ENCODE assay signal across 15 cellular contexts in the genomic region with DNA sequence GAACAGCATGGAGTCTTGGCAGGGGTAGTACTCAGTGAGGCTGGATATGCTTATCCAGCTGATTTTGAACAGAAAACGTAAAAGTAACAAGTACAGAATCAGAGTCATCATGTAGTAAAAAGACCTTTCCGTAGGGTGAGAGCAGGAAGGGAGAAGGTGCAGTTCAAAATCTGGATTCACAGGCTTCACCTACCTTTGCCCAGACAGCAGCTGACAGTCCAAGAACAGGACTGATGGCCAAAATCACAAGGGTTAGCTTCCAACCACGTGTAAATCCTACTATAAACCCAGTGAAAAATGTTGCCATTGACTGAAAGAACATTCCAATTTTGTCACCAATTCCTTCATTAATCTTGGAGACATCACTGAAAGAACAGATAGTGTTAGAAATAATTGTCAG. TPM values are rescaled to one million over a fixed set of nuclear protein-coding genes. Genes with fewer than 3 reads are reported as not detected.
A peak's percentile ranks its signal among the peaks of the same experiment; 100 is the strongest.
DNase-seq lines count a peak whose midpoint lies in the region; ATAC-seq, FAIRE-seq and TF ChIP-seq lines count a peak whose summit lies in the region.
"Had no signal": no experiment of that assay in that cellular context is flagged by ENCODE, and none has a peak within 500 bp of the region (broad histone marks: within the 10 kb centered on the region; RNA-seq: fewer than 3 reads in every experiment).

No MANE protein-coding gene starts in this region.

- peak overlapping the region in 1 of 2 donors; percentile 28 for H3K27ac ChIP-seq in liver (ENCODE audit: low read depth in 1 of 2, low read length in 2 of 2)
- H3K27ac ChIP-seq in HepG2 (ENCODE audit: extremely low read length, insufficient read depth, low read length): no peak overlapping the region
- peak overlapping the region; percentile 9 to 41 for H3K27ac ChIP-seq in kidney (ENCODE audit: low read depth in 2 of 2, low read length in 2 of 2)
- H3K27ac ChIP-seq in osteoblast (ENCODE audit: low read depth, low read length): no peak overlapping the region
- H3K27ac ChIP-seq: BLaER1 treated with 17β-estradiol and CSF1 and Interleukin-3, amounts not matched to agents 10 nM and 100 nM had no signal

- no peak overlapping the region for H2AFZ ChIP-seq in HepG2 (ENCODE audit: low read length)
- H2AFZ ChIP-seq in osteoblast (ENCODE audit: low read length): no peak overlapping the region

- peaks cover 0 to 3% (median 0%) of the 10 kb centered on the region in 4 donors for H3K36me3 ChIP-seq in liver (ENCODE audit: control insufficient read depth in 4 of 4, insufficient read depth in 3 of 4, low read depth in 1 of 4, low read length in 3 of 4)
- peaks cover 2% of the 10 kb centered on the region in 2 experiments; a peak in 2 of 5 replicates for H3K36me3 ChIP-seq in HepG2 (replicated peaks in 1 of 2; ENCODE audit: control insufficient read depth in 1 of 2, insufficient read depth in 2 of 2, low read length in 2 of 2)
- H3K36me3 ChIP-seq in kidney (ENCODE audit: control insufficient read depth in 1 of 2, insufficient read depth in 2 of 2, low read length in 2 of 2): no peaks in the 10 kb centered on the region
- no peaks in the 10 kb centered on the region for H3K36me3 ChIP-seq in osteoblast (ENCODE audit: insufficient read depth, low read length)
- H3K36me3 ChIP-seq: BLaER1 treated with 17β-estradiol and CSF1 and Interleukin-3, amounts not matched to agents 10 nM and 100 nM had no signal

- H3K4me2 ChIP-seq in HepG2 (ENCODE audit: low read depth, low read length): no peak overlapping the region
- no peak overlapping the region for H3K4me2 ChIP-seq in osteoblast (ENCODE audit: insufficient read depth, low read length)
- H3K4me2 ChIP-seq: BLaER1 treated with 17β-estradiol and CSF1 and Interleukin-3, amounts not matched to agents 10 nM and 100 nM had no signal

- H3K4me3 ChIP-seq in liver (ENCODE audit: low read depth in 1 of 3, low read length in 3 of 3): peak overlapping the region in 1 of 3 donors; percentile 1
- no peak overlapping the region for H3K4me3 ChIP-seq in HepG2 (replicated peaks in 1 of 3; ENCODE audit: insufficient read depth in 1 of 3, low read depth in 2 of 3, low read length in 3 of 3)
- H3K4me3 ChIP-seq in kidney (ENCODE audit: low read length in 2 of 2): no peak overlapping the region
- no peak overlapping the region for H3K4me3 ChIP-seq in osteoblast (ENCODE audit: insufficient read depth, low read length)
- H3K4me3 ChIP-seq: BLaER1 treated with 17β-estradiol and CSF1 and Interleukin-3, amounts not matched to agents 10 nM and 100 nM had no signal

- TF ChIP-seq CTCF in liver (IDR thresholded peaks at IDR 0.05; ENCODE audit: low read depth, low read length, missing input control): no peak
- TF ChIP-seq CTCF in HepG2 (CRISPR knock-in tag; IDR thresholded peaks at IDR 0.05): no peak
- TF ChIP-seq CTCF in kidney (IDR thresholded peaks at IDR 0.05; ENCODE audit: borderline replicate concordance, extremely low read depth, insufficient read depth): no peak
- no peak for TF ChIP-seq CTCF in osteoblast (IDR thresholded peaks at IDR 0.05; ENCODE audit: extremely low read depth, low read depth, low read length)
- no peak for TF ChIP-seq CTCF in activated CD8-positive, alpha-beta T cell treated with anti-CD3 and anti-CD28 coated beads for 36 hours (IDR thresholded peaks at IDR 0.05)

- peaks cover 4% of the 10 kb centered on the region for H3K4me1 Mint-ChIP-seq in activated CD8-positive, alpha-beta T cell treated with anti-CD3 and anti-CD28 coated beads for 36 hours (ENCODE audit: low read depth)

- TF ChIP-seq EP300 in HepG2 (IDR thresholded peaks at IDR 0.05; ENCODE audit: low read depth in 2 of 2, low read length in 2 of 2): no peak
- no peak for TF ChIP-seq EP300 in HepG2 (CRISPR knock-in tag; IDR thresholded peaks at IDR 0.05; ENCODE audit: borderline replicate concordance)

- no peaks in the 10 kb centered on the region for H3K9me3 Mint-ChIP-seq in activated CD8-positive, alpha-beta T cell treated with anti-CD3 and anti-CD28 coated beads for 36 hours
- H3K9me3 Mint-ChIP-seq: CD8-positive, alpha-beta T cell; H9 had no signal

- no peak for FAIRE-seq in HepG2 (lab: Jason Lieb, UNC)
- no peak for FAIRE-seq in kidney (lab: Jason Lieb, UNC)

- peaks cover 14% of the 10 kb centered on the region for H3K36me3 Mint-ChIP-seq in activated CD8-positive, alpha-beta T cell treated with anti-CD3 and anti-CD28 coated beads for 36 hours (ENCODE audit: low read depth)

- H4K20me1 ChIP-seq in HepG2 (ENCODE audit: insufficient read depth, low read length) (no peaks in the 10 kb centered on the region), osteoblast (ENCODE audit: insufficient read depth, low read length) (no peaks in the 10 kb centered on the region)
- H4K20me1 ChIP-seq: BLaER1 treated with 17β-estradiol and CSF1 and Interleukin-3, amounts not matched to agents 10 nM and 100 nM had no signal

- H3K79me2 ChIP-seq in HepG2 (ENCODE audit: insufficient read depth, low read length) (no peaks in the 10 kb centered on the region), osteoblast (ENCODE audit: insufficient read depth, low read length) (no peaks in the 10 kb centered on the region)

- no TSS peak for BruUV-seq in HepG2 (replicated peaks; lab: Mats Ljungman, UMichigan)

- H3K27ac Mint-ChIP-seq in activated CD8-positive, alpha-beta T cell treated with anti-CD3 and anti-CD28 coated beads for 36 hours: no peak overlapping the region
- H3K27ac Mint-ChIP-seq: B cell; CD8-positive, alpha-beta T cell; H9 had no signal

- POLR2A ChIA-PET in HepG2 (lab: Yijun Ruan, JAX): no interaction called here
- POLR2A ChIA-PET in activated CD8-positive, alpha-beta T cell treated with anti-CD3 and anti-CD28 coated beads for 36 hours (lab: Charles Lee): no interaction called here

- H3K27me3 Mint-ChIP-seq in activated CD8-positive, alpha-beta T cell treated with anti-CD3 and anti-CD28 coated beads for 36 hours: no peaks in the 10 kb centered on the region

- peaks cover 8 to 47% (median 30%) of the 10 kb centered on the region in 4 donors for H3K4me1 ChIP-seq in liver (ENCODE audit: control insufficient read depth in 4 of 4, insufficient read depth in 4 of 4, low read length in 3 of 4)
- peaks cover 38% of the 10 kb centered on the region for H3K4me1 ChIP-seq in HepG2 (ENCODE audit: insufficient read depth, low read length)
- H3K4me1 ChIP-seq in kidney (ENCODE audit: control insufficient read depth in 1 of 2, insufficient read depth in 1 of 2, low read depth in 1 of 2, low read length in 2 of 2): peaks cover 0 to 2% of the 10 kb centered on the region in 2 donors
- H3K4me1 ChIP-seq in osteoblast (ENCODE audit: insufficient read depth, low read length): no peaks in the 10 kb centered on the region
- H3K4me1 ChIP-seq: BLaER1 treated with 17β-estradiol and CSF1 and Interleukin-3, amounts not matched to agents 10 nM and 100 nM had no signal

- TF ChIP-seq POLR2A in HepG2 (IDR thresholded peaks at IDR 0.05; ENCODE audit: insufficient read depth in 1 of 2, low read depth in 2 of 2, low read length in 2 of 2): no peak

- DNase-seq in HepG2 (ENCODE audit: low spot score) (no peak), kidney (no peak), osteoblast (ENCODE audit: insufficient read length, low spot score, missing footprints) (peak; percentile 22), pons (ENCODE audit: low spot score) (no peak), HCEC 1CT (no peak)
- no peak for DNase-seq in activated CD8-positive, alpha-beta T cell treated with anti-CD3 and anti-CD28 coated beads for 36 hours
- DNase-seq: Calu3; CD8-positive, alpha-beta T cell; DMS79 treated with DMSO at 0.1 percent for 48 hours; GF-D8; GOT3; H9 had no signal

- no peaks in the 10 kb centered on the region for H3K27me3 ChIP-seq in liver (ENCODE audit: control insufficient read depth in 4 of 4, insufficient read depth in 4 of 4, low read length in 3 of 4)
- no peaks in the 10 kb centered on the region for H3K27me3 ChIP-seq in HepG2 (ENCODE audit: control insufficient read depth in 1 of 2, insufficient read depth in 2 of 2, low read length in 2 of 2)
- no peaks in the 10 kb centered on the region for H3K27me3 ChIP-seq in osteoblast (ENCODE audit: insufficient read depth, low read length)
- H3K27me3 ChIP-seq: BLaER1 treated with 17β-estradiol and CSF1 and Interleukin-3, amounts not matched to agents 10 nM and 100 nM had no signal

- H3K9ac ChIP-seq in liver (ENCODE audit: low read depth in 1 of 2, low read length in 2 of 2) (no peak overlapping the region), HepG2 (ENCODE audit: insufficient read depth, low read depth, low read length) (no peak overlapping the region), kidney (ENCODE audit: low read length in 2 of 2) (no peak overlapping the region)
- H3K9ac ChIP-seq: BLaER1 treated with 17β-estradiol and CSF1 and Interleukin-3, amounts not matched to agents 10 nM and 100 nM had no signal

- TF ChIP-seq RAD21 in liver (IDR thresholded peaks at IDR 0.05) (no peak), HepG2 (CRISPR knock-in tag; IDR thresholded peaks at IDR 0.05) (no peak)

- no peak for ATAC-seq in HepG2
- no peak for ATAC-seq in activated CD8-positive, alpha-beta T cell treated with anti-CD3 and anti-CD28 coated beads for 36 hours
- ATAC-seq: CD8-positive, alpha-beta T cell had no signal

- intact Hi-C loops in HepG2 (cut with micrococcal nuclease; ENCODE audit: unreplicated experiment): loop anchor here (10.0 kb wide), 1 partner anchor 59 kb away; a partner anchor contains a TSS
- intact Hi-C loops in kidney (cut with DNase I): no loop called here
- intact Hi-C loops in activated CD8-positive, alpha-beta T cell treated with anti-CD3 and anti-CD28 coated beads for 36 hours (cut with micrococcal nuclease): no loop called here

- no peak overlapping the region for H3K4me3 Mint-ChIP-seq in activated CD8-positive, alpha-beta T cell treated with anti-CD3 and anti-CD28 coated beads for 36 hours
- H3K4me3 Mint-ChIP-seq: B cell; CD8-positive, alpha-beta T cell; H9 had no signal

- CTCF ChIA-PET in HepG2 (lab: Yijun Ruan, JAX; ENCODE audit: low intra/inter-chr PET ratio, low total read pairs): no interaction called here
- CTCF ChIA-PET in activated CD8-positive, alpha-beta T cell treated with anti-CD3 and anti-CD28 coated beads for 36 hours (lab: Charles Lee): interaction anchor here (0.9 kb wide), 1 partner anchor 31 kb away, joined by 3 read pairs; no protein-coding TSS in a partner anchor

- in situ Hi-C loops in HepG2 (cut with HindIII; ENCODE audit: extremely low pct_ligation_motif_present, low pct_unique_long_range_greater_than_20kb): no loop called here

- 25% methylated on average over 3 of the region's 3 CpGs for WGBS in liver
- WGBS in HepG2 (ENCODE audit: low lambda C conversion rate): 94% methylated on average over 3 of the region's 3 CpGs

- H3K9me3 ChIP-seq in liver (ENCODE audit: control insufficient read depth in 4 of 4, low read length in 3 of 4): no peaks in the 10 kb centered on the region
- H3K9me3 ChIP-seq in HepG2 (ENCODE audit: low read length): no peaks in the 10 kb centered on the region
- no peaks in the 10 kb centered on the region for H3K9me3 ChIP-seq in kidney (ENCODE audit: control insufficient read depth in 1 of 2, low read length in 2 of 2)
- no peaks in the 10 kb centered on the region for H3K9me3 ChIP-seq in osteoblast (ENCODE audit: low read depth, low read length)
- H3K9me3 ChIP-seq: BLaER1 treated with 17β-estradiol and CSF1 and Interleukin-3, amounts not matched to agents 10 nM and 100 nM had no signal

RNA-seq across cellular contexts. Expression of a gene that starts 34.8 kb away (rescaled TPM):
- total RNA-seq in liver: 10 to 100 TPM; 20.6 to 53.2 TPM
- polyA plus RNA-seq in liver: 10 to 100 TPM; 11.9 to 21.4 TPM
- total RNA-seq in HepG2 (2016; rRNA removed; fragmentation: Illumina TruSeq; extraction: Trizol): 25.9 and 42.8 TPM in 2 replicates
- total RNA-seq in HepG2 (2016; cell fraction: cytosol; rRNA removed; fragmentation: Illumina TruSeq; extraction: Trizol; ENCODE audit: low read depth): 5.0 and 6.3 TPM in 2 replicates
- 22.6 and 44.1 TPM in 2 replicates for total RNA-seq in HepG2 (2016; cell fraction: insoluble cytoplasmic fraction; rRNA removed; fragmentation: Illumina TruSeq; extraction: Trizol)
- 7.6 and 7.9 TPM in 2 replicates for total RNA-seq in HepG2 (2016; cell fraction: membrane; rRNA removed; fragmentation: Illumina TruSeq; extraction: Trizol)
- total RNA-seq in HepG2 (2016; cell fraction: nucleus; rRNA removed; fragmentation: Illumina TruSeq; extraction: Trizol): 42.9 and 51.8 TPM in 2 replicates
- 52.6 and 79.9 TPM in 2 replicates for polyA plus RNA-seq in HepG2 (2011; rRNA removed)
- 47.0 and 67.2 TPM in 2 replicates for polyA plus RNA-seq in HepG2 (2011; cell fraction: cytosol; rRNA removed)
- polyA plus RNA-seq in HepG2 (2011; cell fraction: nucleus; rRNA removed): 47.8 and 75.8 TPM in 2 replicates
- polyA plus RNA-seq in HepG2 (2012): 21.6 and 34.5 TPM in 2 replicates
- polyA plus RNA-seq in HepG2 (2016; cell fraction: cytosol; fragmentation: Illumina TruSeq; extraction: Trizol; ENCODE audit: low read depth): 2.7 and 3.2 TPM in 2 replicates
- polyA plus RNA-seq in HepG2 (2016; cell fraction: insoluble cytoplasmic fraction; fragmentation: Illumina TruSeq; extraction: Trizol; ENCODE audit: low read depth): 16.4 and 17.9 TPM in 2 replicates
- polyA plus RNA-seq in HepG2 (2016; cell fraction: membrane; fragmentation: Illumina TruSeq; extraction: Trizol; ENCODE audit: low read depth): 4.7 and 5.0 TPM in 2 replicates
- polyA plus RNA-seq in HepG2 (2016; cell fraction: nucleus; fragmentation: Illumina TruSeq; extraction: Trizol; ENCODE audit: insufficient read depth, low read depth): 44.6 and 47.8 TPM in 2 replicates
- 64.0 TPM in 1 of 2 replicates, not detected in the other for polyA minus RNA-seq in HepG2 (2011; rRNA and poly(A)+ RNA removed; ENCODE audit: low replicate concordance)
- polyA minus RNA-seq in HepG2 (2011; cell fraction: cytosol; rRNA and poly(A)+ RNA removed): 34.7 and 55.1 TPM in 2 replicates
- 53.6 and 84.8 TPM in 2 replicates for polyA minus RNA-seq in HepG2 (2011; cell fraction: nucleus; rRNA and poly(A)+ RNA removed)
- 48.3 TPM for total RNA-seq in kidney
- polyA plus RNA-seq in kidney (ENCODE audit: insufficient read depth, low read depth, low replicate concordance): 29.1 TPM
- not detected in 2 replicates for total RNA-seq in osteoblast
- total RNA-seq in activated CD8-positive, alpha-beta T cell treated with anti-CD3 and anti-CD28 coated beads for 36 hours: 1 to 10 TPM; 8.8 to 8.9 TPM

Comparison
In these comparisons a context has a peak if more than half of its experiments do, and no peak if none do; other contexts are left out.
1. H3K27ac ChIP-seq: peak in kidney (2 of 2); none in HepG2 (single experiment) and osteoblast (single experiment).